2 cellular contexts compared by ENCODE assay signal in genomic region chr9:107894572-107895261, GRCh38.
TF ChIP-seq lines count a peak whose summit lies in the region.

No MANE protein-coding gene starts in this region.

TF ChIP-seq in GM23338, 12 proteins besides CTCF, POLR2A, EP300 and RAD21:
- TF ChIP-seq JUNB (IDR thresholded peaks at IDR 0.05; ENCODE audit: unreplicated experiment), result no peak

TF ChIP-seq in H1, 55 proteins besides CTCF, POLR2A, EP300 and RAD21:
- TF ChIP-seq EZH2 (IDR thresholded peaks at IDR 0.05; ENCODE audit: low read depth, low read length, severe bottlenecking), result no peak
- no peak for TF ChIP-seq TEAD4 (IDR thresholded peaks at IDR 0.05; ENCODE audit: low read depth, low read length)
- no peak for TF ChIP-seq CHD1 (IDR thresholded peaks at IDR 0.05; ENCODE audit: low read depth, low read length)
- no peak for TF ChIP-seq E2F6 (IDR thresholded peaks at IDR 0.05)
- TF ChIP-seq JUND (IDR thresholded peaks at IDR 0.05; ENCODE audit: low read length), result no peak
- no peak for TF ChIP-seq SIN3A (conservative IDR thresholded peaks at IDR 0.05 in 1 of 2, IDR thresholded peaks at IDR 0.05 in 1 of 2; ENCODE audit: low read depth in 1 of 2, low read length in 2 of 2)
- TF ChIP-seq BACH1 (IDR thresholded peaks at IDR 0.05; ENCODE audit: low read length), result no peak
- TF ChIP-seq SIX5 (IDR thresholded peaks at IDR 0.05; ENCODE audit: low read depth, low read length), result no peak
- no peak for TF ChIP-seq CREB1 (IDR thresholded peaks at IDR 0.05)
- no peak for TF ChIP-seq YY1 (IDR thresholded peaks at IDR 0.05; ENCODE audit: low read depth, low read length)
- TF ChIP-seq TAF7 (optimal IDR thresholded peaks at IDR 0.05; ENCODE audit: borderline replicate concordance, low read depth, low read length), result no peak
- no peak for TF ChIP-seq CTBP2 (IDR thresholded peaks at IDR 0.05; ENCODE audit: borderline replicate concordance, insufficient read depth, insufficient read length, low read length)
- TF ChIP-seq GABPA (IDR thresholded peaks at IDR 0.05; ENCODE audit: borderline replicate concordance, insufficient read depth, low read length), result no peak
